9 cellular contexts compared by ENCODE assay signal in genomic region chr6:163338671-163339405, GRCh38.
A peak's percentile ranks its signal among the peaks of the same experiment; 100 is the strongest.
DNase-seq lines count a peak whose midpoint lies in the region; ATAC-seq and TF ChIP-seq lines count a peak whose summit lies in the region.
"Had no signal": no experiment of that assay in that cellular context is flagged by ENCODE, and none has a peak within 500 bp of the region (broad histone marks: within the 10 kb centered on the region; RNA-seq: fewer than 3 reads in every experiment).

No MANE protein-coding gene starts in this region.

- in situ Hi-C loops in SK-MEL-5 (cut with HindIII; ENCODE audit: low pct_unique_long_range_greater_than_20kb, low sequenced_read_pairs): no loop called here

- H2BK120ac ChIP-seq in neuronal stem cell (ENCODE audit: low read depth, low read length): no peak overlapping the region

- H2BK12ac ChIP-seq in neuronal stem cell (ENCODE audit: low read length): no peak overlapping the region

- H2BK15ac ChIP-seq in neuronal stem cell (ENCODE audit: low read length): no peak overlapping the region

- H2AFZ ChIP-seq in neuronal stem cell (ENCODE audit: low read length): peak overlapping the region; percentile 49

- TF ChIP-seq CTCF in gastroesophageal sphincter (IDR thresholded peaks at IDR 0.05): no peak

- H3K9me3 Mint-ChIP-seq in activated naive CD4-positive, alpha-beta T cell treated with anti-CD3 and anti-CD28 coated beads for 36 hours: no peaks in the 10 kb centered on the region
- H3K9me3 Mint-ChIP-seq: activated T-cell treated with anti-CD3 and anti-CD28 coated beads, Interleukin-2, amount 50 U/mL, for 72 hours had no signal

- no peak overlapping the region for H3K9ac ChIP-seq in neuronal stem cell (ENCODE audit: low read depth, low read length, poor library complexity)

- H3K23ac ChIP-seq in neuronal stem cell (ENCODE audit: low read depth, low read length, poor library complexity): no peak overlapping the region

- H4K8ac ChIP-seq in neuronal stem cell (ENCODE audit: low read depth, low read length): no peak overlapping the region

- H3K9me3 ChIP-seq in gastroesophageal sphincter: no peaks in the 10 kb centered on the region
- H3K9me3 ChIP-seq in neuronal stem cell (replicated peaks in 1 of 2; ENCODE audit: control insufficient read depth in 2 of 2, insufficient read depth in 1 of 2, low read depth in 1 of 2, low read length in 2 of 2): no peaks in the 10 kb centered on the region

- CTCF ChIA-PET in activated naive CD4-positive, alpha-beta T cell treated with anti-CD3 and anti-CD28 coated beads for 36 hours (lab: Charles Lee): no interaction called here

- no peak for TF ChIP-seq EP300 in gastroesophageal sphincter (IDR thresholded peaks at IDR 0.05)

- H3K36me3 ChIP-seq in gastroesophageal sphincter (no peaks in the 10 kb centered on the region), neuronal stem cell (replicated peaks in 1 of 2; ENCODE audit: control insufficient read depth in 2 of 2, insufficient read depth in 2 of 2, low read length in 2 of 2) (no peaks in the 10 kb centered on the region)

- H3K18ac ChIP-seq in neuronal stem cell (ENCODE audit: low read length): peak overlapping the region; percentile 89

- H3K27me3 Mint-ChIP-seq in activated naive CD4-positive, alpha-beta T cell treated with anti-CD3 and anti-CD28 coated beads for 36 hours (ENCODE audit: low read depth): peaks cover 8% of the 10 kb centered on the region

- H3K79me1 ChIP-seq in neuronal stem cell (ENCODE audit: low read depth, low read length): no peaks in the 10 kb centered on the region

- peak; percentile 4 for DNase-seq in EH (ENCODE audit: low read depth)
- peak; percentile 74 for DNase-seq in SK-MEL-5 (ENCODE audit: low read depth, low spot score)
- DNase-seq in neuronal stem cell (ENCODE audit: low spot score): no peak
- DNase-seq in HPDE6-E6E7 (ENCODE audit: extremely low spot score): no peak
- no peak for DNase-seq in stimulated activated CD4-positive, alpha-beta T cell treated with anti-CD3 and anti-CD28 coated beads, Interleukin-15, amount 100 ng/mL, for 24 hours
- DNase-seq in activated naive CD4-positive, alpha-beta T cell treated with anti-CD3 and anti-CD28 coated beads for 36 hours: no peak
- DNase-seq: activated T-cell treated with anti-CD3 and anti-CD28 coated beads, Interleukin-2, amount 50 U/mL, for 72 hours had no signal

- H3K27ac ChIP-seq in gastroesophageal sphincter (peak overlapping the region in 2 of 4 donors; percentile 33 to 48), neuronal stem cell (replicated peaks; ENCODE audit: low read length) (no peak overlapping the region)

- H3K4me1 ChIP-seq in gastroesophageal sphincter: peaks cover 0 to 30% (median 6%) of the 10 kb centered on the region in 3 donors
- peaks cover 18 to 59% of the 10 kb centered on the region in 2 donors for H3K4me1 ChIP-seq in neuronal stem cell (ENCODE audit: control insufficient read depth in 2 of 2, insufficient read depth in 1 of 2, low read depth in 1 of 2, low read length in 2 of 2)

- intact Hi-C loops in activated naive CD4-positive, alpha-beta T cell treated with anti-CD3 and anti-CD28 coated beads for 36 hours (cut with micrococcal nuclease): no loop called here

- ATAC-seq in gastroesophageal sphincter (peak; percentile 24), HG02981 (IDR thresholded peaks at IDR 0.05; ENCODE audit: unreplicated experiment) (no peak)
- ATAC-seq: activated T-cell treated with anti-CD3 and anti-CD28 coated beads, Interleukin-2, amount 50 U/mL, for 72 hours had no signal

- H3K4me1 Mint-ChIP-seq in activated naive CD4-positive, alpha-beta T cell treated with anti-CD3 and anti-CD28 coated beads for 36 hours (ENCODE audit: low read depth): no peaks in the 10 kb centered on the region

- H3K14ac ChIP-seq in neuronal stem cell (ENCODE audit: low read length): no peak overlapping the region

- 16 to 66% methylated on average over 5 to 12 of the region's 12 CpGs for WGBS in gastroesophageal sphincter (ENCODE audit: low coverage in 1 of 2), 2 donors
- no CpG with 5 or more reads among the region's 12 CpGs for WGBS in neuronal stem cell (ENCODE audit: extremely low coverage in 2 of 2, insufficient read length in 2 of 2, insufficient replicate concordance in 1 of 2), 2 donors

- H4K91ac ChIP-seq in neuronal stem cell (ENCODE audit: low read depth, low read length, poor library complexity): no peak overlapping the region

- H3K27ac Mint-ChIP-seq in activated naive CD4-positive, alpha-beta T cell treated with anti-CD3 and anti-CD28 coated beads for 36 hours: no peak overlapping the region
- H3K27ac Mint-ChIP-seq: activated T-cell treated with anti-CD3 and anti-CD28 coated beads, Interleukin-2, amount 50 U/mL, for 72 hours had no signal

- H3K4me3 ChIP-seq in gastroesophageal sphincter: no peak overlapping the region
- H3K4me3 ChIP-seq in neuronal stem cell (ENCODE audit: low read length in 2 of 2): peak overlapping the region in 1 of 2 donors; percentile 4

- H3K27me3 ChIP-seq in gastroesophageal sphincter (no peaks in the 10 kb centered on the region), neuronal stem cell (ENCODE audit: control insufficient read depth in 3 of 3, insufficient read depth in 3 of 3, low read depth in 1 of 3, low read length in 3 of 3) (no peaks in the 10 kb centered on the region)

- no peak for TF ChIP-seq POLR2A in gastroesophageal sphincter (IDR thresholded peaks at IDR 0.05)

- H3K4ac ChIP-seq in neuronal stem cell (ENCODE audit: low read length): no peak overlapping the region

- no peak overlapping the region for H3K4me3 Mint-ChIP-seq in activated naive CD4-positive, alpha-beta T cell treated with anti-CD3 and anti-CD28 coated beads for 36 hours
- H3K4me3 Mint-ChIP-seq: activated T-cell treated with anti-CD3 and anti-CD28 coated beads, Interleukin-2, amount 50 U/mL, for 72 hours had no signal

- no peak overlapping the region for H2BK5ac ChIP-seq in neuronal stem cell (ENCODE audit: low read length)

- H3K4me2 ChIP-seq in neuronal stem cell (ENCODE audit: insufficient read depth, low read length, poor library complexity, severe bottlenecking): no peak overlapping the region

- no peaks in the 10 kb centered on the region for H3K36me3 Mint-ChIP-seq in activated naive CD4-positive, alpha-beta T cell treated with anti-CD3 and anti-CD28 coated beads for 36 hours (ENCODE audit: low read depth)

- no peak overlapping the region for H2AK5ac ChIP-seq in neuronal stem cell (ENCODE audit: low read depth, low read length)

Comparison
In these comparisons a context has a peak if more than half of its experiments do, and no peak if none do; other contexts are left out.
1. DNase-seq: peak in EH (single experiment) and SK-MEL-5 (single experiment); none in neuronal stem cell (single experiment), HPDE6-E6E7 (single experiment), stimulated activated CD4-positive, alpha-beta T cell treated with anti-CD3 and anti-CD28 coated beads, Interleukin-15, amount 100 ng/mL, for 24 hours (single experiment) and activated naive CD4-positive, alpha-beta T cell treated with anti-CD3 and anti-CD28 coated beads for 36 hours (single experiment).